19 cellular contexts compared by ENCODE assay signal in the genomic region with DNA sequence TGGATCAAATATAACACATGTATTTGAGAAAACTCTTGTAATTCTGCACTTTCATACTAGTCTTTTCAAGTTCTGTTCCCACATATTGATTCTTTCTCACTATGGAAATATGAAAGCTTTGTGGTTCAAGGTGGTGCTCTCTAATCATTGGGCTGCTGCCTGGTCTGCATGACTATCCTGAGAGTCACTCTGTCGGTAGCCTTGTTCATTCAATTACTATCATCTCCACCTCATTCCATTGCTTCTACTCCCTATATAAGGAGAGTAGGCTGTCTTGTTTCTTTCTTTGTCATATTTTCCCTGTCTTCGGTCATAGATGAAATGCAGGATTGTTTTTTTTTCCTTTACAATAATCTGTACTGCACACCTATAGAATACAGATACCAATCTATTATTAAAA.
A peak's percentile ranks its signal among the peaks of the same experiment; 100 is the strongest.
DNase-seq lines count a peak whose midpoint lies in the region; ATAC-seq and TF ChIP-seq lines count a peak whose summit lies in the region.
"Had no signal": no experiment of that assay in that cellular context is flagged by ENCODE, and none has a peak within 500 bp of the region (broad histone marks: within the 10 kb centered on the region; RNA-seq: fewer than 3 reads in every experiment).

No MANE protein-coding gene starts in this region.

- no peak overlapping the region for H3K4me3 ChIP-seq in foreskin fibroblast (ENCODE audit: low read depth in 1 of 2, low read length in 2 of 2)
- H3K4me3 ChIP-seq: cardiac muscle cell, ovary, tibial artery had no signal

- in situ Hi-C loops in ACHN (cut with HindIII; ENCODE audit: low pct_ligation_motif_present, low pct_unique_long_range_greater_than_20kb, low sequenced_read_pairs), result no loop called here

- TF ChIP-seq CTCF in foreskin fibroblast (IDR thresholded peaks at IDR 0.05; ENCODE audit: low read depth, low read length), result no peak

- DNase-seq in ACHN, result peak; percentile 91
- peak; percentile 90 for DNase-seq in HS-5 (ENCODE audit: low read depth)
- DNase-seq in SW480 (ENCODE audit: low spot score), result peak; percentile 61
- peak; percentile 76 to 80 for DNase-seq in foreskin fibroblast
- DNase-seq in NCI-H1436 treated with DMSO at 0.1 percent for 48 hours (lab: John Stamatoyannopoulos, UW), result no peak
- DNase-seq in NOMO-1 (lab: John Stamatoyannopoulos, UW; ENCODE audit: unreplicated experiment in 2 of 2), result no peak
- DNase-seq: activated CD8-positive, alpha-beta memory T cell treated with anti-CD3 and anti-CD28 coated beads for 24 hours; activated gamma-delta T cell; DMS79; H7; mesendoderm; NCI-H1048; NCI-H446; ovary; stimulated activated CD4-positive, alpha-beta T cell treated with anti-CD3 and anti-CD28 coated beads, Interleukin-15, amount 100 ng/mL, for 24 hours; tibial artery had no signal

- ATAC-seq in GM18861 (IDR thresholded peaks at IDR 0.05; ENCODE audit: unreplicated experiment) (no peak), HG02840 (IDR thresholded peaks at IDR 0.05; ENCODE audit: low FRiP score, unreplicated experiment) (no peak)

Comparison
In these comparisons a context has a peak if more than half of its experiments do, and no peak if none do; other contexts are left out.
1. DNase-seq: peak in ACHN (single experiment), HS-5 (single experiment), SW480 (single experiment) and foreskin fibroblast (2 of 2); none in NCI-H1436 treated with DMSO at 0.1 percent for 48 hours (single experiment) and NOMO-1 (0 of 2).